Comparison of ENCODE assay signal across 10 cellular contexts in the genomic region with DNA sequence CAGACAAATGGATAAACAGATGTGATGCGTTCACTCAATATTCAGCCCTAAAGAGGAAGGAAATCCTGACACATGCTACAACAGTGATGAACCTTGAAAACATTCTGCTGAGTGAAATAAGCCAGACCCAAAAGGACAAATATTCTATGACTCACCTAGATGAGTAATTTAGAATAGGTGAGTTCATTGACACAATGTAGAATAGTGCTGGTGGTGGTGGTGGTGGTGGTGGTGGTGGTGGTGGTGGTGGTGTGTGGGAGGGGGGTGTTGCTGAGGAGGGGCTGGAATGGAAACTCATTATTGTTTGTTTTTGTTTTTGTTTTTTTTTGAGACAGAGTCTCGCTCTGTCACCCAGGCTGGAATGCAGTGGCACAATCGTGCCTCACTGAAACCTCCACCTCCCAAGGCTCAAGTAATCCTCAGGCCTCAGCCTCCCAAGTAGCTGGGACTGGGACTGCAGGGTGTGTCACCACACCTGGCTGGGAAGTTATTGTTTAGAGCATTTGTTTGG. TPM values are rescaled to one million over a fixed set of nuclear protein-coding genes. Genes with fewer than 3 reads are reported as not detected.
DNase-seq lines count a peak whose midpoint lies in the region; ATAC-seq and TF ChIP-seq lines count a peak whose summit lies in the region.
"Had no signal": no experiment of that assay in that cellular context is flagged by ENCODE, and none has a peak within 500 bp of the region (broad histone marks: within the 10 kb centered on the region; RNA-seq: fewer than 3 reads in every experiment).

No MANE protein-coding gene starts in this region.

- H3K9me3 Mint-ChIP-seq in activated T-helper 1 cell treated with anti-CD3 and anti-CD28 coated beads, Interleukin-12 subunit alpha, Interleukin-12 subunit beta, Interleukin-2, Interleukin-4 antibody, amounts not matched to agents 30 ng/mL and 10 ng/mL and 1 ng/mL, durations not matched to agents 14 hours and 24 hours and 36 hours, result no peaks in the 10 kb centered on the region
- no peaks in the 10 kb centered on the region for H3K9me3 Mint-ChIP-seq in stimulated activated naive CD8-positive, alpha-beta T cell treated with anti-CD3 and anti-CD28 coated beads, Interleukin-15, amount 100 ng/mL, for 72 hours
- H3K9me3 Mint-ChIP-seq in chondrocyte (ENCODE audit: low read depth), result no peaks in the 10 kb centered on the region

- H3K27me3 ChIP-seq in kidney epithelial cell (ENCODE audit: control insufficient read depth, insufficient read depth, low read length), result no peaks in the 10 kb centered on the region

- H3K36me3 ChIP-seq in kidney epithelial cell (ENCODE audit: control insufficient read depth, insufficient read depth, low read length), result no peaks in the 10 kb centered on the region

- DNase-seq in activated T-cell treated with anti-CD3 and anti-CD28 coated beads for 24 hours (ENCODE audit: low read depth), result peak; percentile 30
- no peak for DNase-seq in activated T-cell treated with anti-CD3 and anti-CD28 coated beads, Interleukin-2, amount 50 U/mL, for 1 hour
- DNase-seq in activated T-helper 1 cell treated with anti-CD3 and anti-CD28 coated beads, Interleukin-12 subunit alpha, Interleukin-12 subunit beta, Interleukin-2, Interleukin-4 antibody, amounts not matched to agents 30 ng/mL and 10 ng/mL and 1 ng/mL, durations not matched to agents 14 hours and 24 hours and 36 hours (ENCODE audit: low spot score), result peak; percentile 8
- DNase-seq in kidney epithelial cell (ENCODE audit: low read depth), result peak; percentile 69
- DNase-seq in stimulated activated naive CD8-positive, alpha-beta T cell treated with anti-CD3 and anti-CD28 coated beads, Interleukin-15, amount 100 ng/mL, for 72 hours, result peak; percentile 48 to 61
- DNase-seq in chondrocyte (ENCODE audit: low spot score), result no peak
- no peak for DNase-seq in midbrain (lab: John Stamatoyannopoulos, UW)
- DNase-seq in GM20000 (ENCODE audit: low spot score), result no peak
- DNase-seq: MM.1S had no signal

- intact Hi-C loops in activated T-helper 1 cell treated with anti-CD3 and anti-CD28 coated beads, Interleukin-12 subunit alpha, Interleukin-12 subunit beta, Interleukin-2, Interleukin-4 antibody, amounts not matched to agents 30 ng/mL and 10 ng/mL and 1 ng/mL, durations not matched to agents 14 hours and 24 hours and 36 hours (cut with micrococcal nuclease), result loop anchor here (1.0 to 10.0 kb wide), 11 partner anchors 29 to 1674 kb away; a partner anchor contains a TSS

- H3K27ac Mint-ChIP-seq in activated T-helper 1 cell treated with anti-CD3 and anti-CD28 coated beads, Interleukin-12 subunit alpha, Interleukin-12 subunit beta, Interleukin-2, Interleukin-4 antibody, amounts not matched to agents 30 ng/mL and 10 ng/mL and 1 ng/mL, durations not matched to agents 14 hours and 24 hours and 36 hours, result peak overlapping the region; percentile 79
- H3K27ac Mint-ChIP-seq in stimulated activated naive CD8-positive, alpha-beta T cell treated with anti-CD3 and anti-CD28 coated beads, Interleukin-15, amount 100 ng/mL, for 72 hours, result peak overlapping the region in 1 of 2 donors; percentile 47
- H3K27ac Mint-ChIP-seq in chondrocyte (ENCODE audit: unreplicated experiment), result no peak overlapping the region

- TF ChIP-seq CTCF in kidney epithelial cell (IDR thresholded peaks at IDR 0.05; ENCODE audit: insufficient read depth, low read length, poor library complexity, severe bottlenecking), result no peak
- TF ChIP-seq CTCF in chondrocyte (IDR thresholded peaks at IDR 0.05), result no peak
- no peak for TF ChIP-seq CTCF in GM20000 (IDR thresholded peaks at IDR 0.05; ENCODE audit: extremely low read depth, missing control alignments)

- no peak overlapping the region for H3K4me3 ChIP-seq in kidney epithelial cell (ENCODE audit: low read depth, low read length)

- no peak overlapping the region for H3K4me3 Mint-ChIP-seq in activated T-helper 1 cell treated with anti-CD3 and anti-CD28 coated beads, Interleukin-12 subunit alpha, Interleukin-12 subunit beta, Interleukin-2, Interleukin-4 antibody, amounts not matched to agents 30 ng/mL and 10 ng/mL and 1 ng/mL, durations not matched to agents 14 hours and 24 hours and 36 hours
- H3K4me3 Mint-ChIP-seq in stimulated activated naive CD8-positive, alpha-beta T cell treated with anti-CD3 and anti-CD28 coated beads, Interleukin-15, amount 100 ng/mL, for 72 hours, result peak overlapping the region in 1 of 2 donors; percentile 24
- H3K4me3 Mint-ChIP-seq in chondrocyte (ENCODE audit: unreplicated experiment), result no peak overlapping the region

- H3K36me3 Mint-ChIP-seq in activated T-helper 1 cell treated with anti-CD3 and anti-CD28 coated beads, Interleukin-12 subunit alpha, Interleukin-12 subunit beta, Interleukin-2, Interleukin-4 antibody, amounts not matched to agents 30 ng/mL and 10 ng/mL and 1 ng/mL, durations not matched to agents 14 hours and 24 hours and 36 hours (ENCODE audit: low read depth), result no peaks in the 10 kb centered on the region
- no peaks in the 10 kb centered on the region for H3K36me3 Mint-ChIP-seq in chondrocyte (ENCODE audit: low read depth)

- no peaks in the 10 kb centered on the region for H3K27me3 Mint-ChIP-seq in activated T-helper 1 cell treated with anti-CD3 and anti-CD28 coated beads, Interleukin-12 subunit alpha, Interleukin-12 subunit beta, Interleukin-2, Interleukin-4 antibody, amounts not matched to agents 30 ng/mL and 10 ng/mL and 1 ng/mL, durations not matched to agents 14 hours and 24 hours and 36 hours (ENCODE audit: insufficient read depth)
- peaks cover 8% of the 10 kb centered on the region for H3K27me3 Mint-ChIP-seq in stimulated activated naive CD8-positive, alpha-beta T cell treated with anti-CD3 and anti-CD28 coated beads, Interleukin-15, amount 100 ng/mL, for 72 hours
- peaks cover 1% of the 10 kb centered on the region for H3K27me3 Mint-ChIP-seq in chondrocyte (ENCODE audit: low read depth)

- peaks cover 13% of the 10 kb centered on the region for H3K4me1 Mint-ChIP-seq in activated T-helper 1 cell treated with anti-CD3 and anti-CD28 coated beads, Interleukin-12 subunit alpha, Interleukin-12 subunit beta, Interleukin-2, Interleukin-4 antibody, amounts not matched to agents 30 ng/mL and 10 ng/mL and 1 ng/mL, durations not matched to agents 14 hours and 24 hours and 36 hours (ENCODE audit: low read depth)
- peaks cover 42% of the 10 kb centered on the region for H3K4me1 Mint-ChIP-seq in stimulated activated naive CD8-positive, alpha-beta T cell treated with anti-CD3 and anti-CD28 coated beads, Interleukin-15, amount 100 ng/mL, for 72 hours
- no peaks in the 10 kb centered on the region for H3K4me1 Mint-ChIP-seq in chondrocyte (ENCODE audit: low read depth)

- peak; percentile 100 for ATAC-seq in stimulated activated naive CD8-positive, alpha-beta T cell treated with anti-CD3 and anti-CD28 coated beads, Interleukin-15, amount 100 ng/mL, for 72 hours

RNA-seq across cellular contexts. Expression of a gene that starts 28.6 kb away (rescaled TPM):
- total RNA-seq in activated T-helper 1 cell treated with anti-CD3 and anti-CD28 coated beads, Interleukin-12 subunit alpha, Interleukin-12 subunit beta, Interleukin-2, Interleukin-4 antibody, amounts not matched to agents 30 ng/mL and 10 ng/mL and 1 ng/mL, durations not matched to agents 14 hours and 24 hours and 36 hours, result 4.8 and 5.7 TPM in 2 replicates
- 0.48 TPM in 1 of 2 replicates, not detected in the other for total RNA-seq in kidney epithelial cell
- 0.20 TPM in 1 of 3 replicates, not detected in the others for total RNA-seq in chondrocyte
- total RNA-seq: liver had no signal

Comparison
In these comparisons a context has a peak if more than half of its experiments do, and no peak if none do; other contexts are left out.
1. DNase-seq: peak in activated T-cell treated with anti-CD3 and anti-CD28 coated beads for 24 hours (single experiment), activated T-helper 1 cell treated with anti-CD3 and anti-CD28 coated beads, Interleukin-12 subunit alpha, Interleukin-12 subunit beta, Interleukin-2, Interleukin-4 antibody, amounts not matched to agents 30 ng/mL and 10 ng/mL and 1 ng/mL, durations not matched to agents 14 hours and 24 hours and 36 hours (single experiment), kidney epithelial cell (single experiment) and stimulated activated naive CD8-positive, alpha-beta T cell treated with anti-CD3 and anti-CD28 coated beads, Interleukin-15, amount 100 ng/mL, for 72 hours (2 of 2); none in activated T-cell treated with anti-CD3 and anti-CD28 coated beads, Interleukin-2, amount 50 U/mL, for 1 hour (single experiment), chondrocyte (single experiment), midbrain (single experiment) and GM20000 (single experiment).